11 cellular contexts compared by ENCODE assay signal in genomic region chr4:47525154-47525819, GRCh38. TPM values are rescaled to one million over a fixed set of nuclear protein-coding genes. Genes with fewer than 3 reads are reported as not detected.
DNase-seq lines count a peak whose midpoint lies in the region; ATAC-seq and TF ChIP-seq lines count a peak whose summit lies in the region.
"Had no signal": no experiment of that assay in that cellular context is flagged by ENCODE, and none has a peak within 500 bp of the region (broad histone marks: within the 10 kb centered on the region; RNA-seq: fewer than 3 reads in every experiment).

No MANE protein-coding gene starts in this region.

- H3K9me3 ChIP-seq in breast epithelium = peaks cover 0 to 11% of the 10 kb centered on the region in 2 donors
- H3K9me3 ChIP-seq in hepatocyte (ENCODE audit: low read depth) = no peaks in the 10 kb centered on the region
- no peaks in the 10 kb centered on the region for H3K9me3 ChIP-seq in thyroid gland
- H3K9me3 ChIP-seq in endodermal cell (ENCODE audit: control insufficient read depth, low read length) = peaks cover 11% of the 10 kb centered on the region
- H3K9me3 ChIP-seq: ovary had no signal

- TF ChIP-seq CTCF in breast epithelium (IDR thresholded peaks at IDR 0.05) = no peak
- TF ChIP-seq CTCF in hepatocyte (IDR thresholded peaks at IDR 0.05; ENCODE audit: poor library complexity) = no peak
- no peak for TF ChIP-seq CTCF in thyroid gland (IDR thresholded peaks at IDR 0.05)
- no peak for TF ChIP-seq CTCF in endodermal cell (conservative IDR thresholded peaks at IDR 0.05)

- TF ChIP-seq POLR2A in breast epithelium (IDR thresholded peaks at IDR 0.05) = no peak
- no peak for TF ChIP-seq POLR2A in thyroid gland (IDR thresholded peaks at IDR 0.05)

- no peak for ATAC-seq in HG03097 (IDR thresholded peaks at IDR 0.05; ENCODE audit: low FRiP score, unreplicated experiment)
- no peak for ATAC-seq in HG02852 (IDR thresholded peaks at IDR 0.05; ENCODE audit: unreplicated experiment)
- ATAC-seq in GM21360 (IDR thresholded peaks at IDR 0.05; ENCODE audit: unreplicated experiment) = no peak

- no peak overlapping the region for H3K4me2 ChIP-seq in hepatocyte

- H3K4me1 Mint-ChIP-seq in endodermal cell = no peaks in the 10 kb centered on the region

- 83% methylated on average over 5 of the region's 5 CpGs for WGBS in hepatocyte (ENCODE audit: low lambda C conversion rate, missing lambda C conversion rate)
- 83 to 88% methylated on average over 5 of the region's 5 CpGs for WGBS in thyroid gland, 2 donors
- WGBS in endodermal cell (ENCODE audit: insufficient coverage in 1 of 2, insufficient read length in 1 of 2), 2 experiments = 83 to 100% methylated on average over 1 to 4 of the region's 5 CpGs

- no peaks in the 10 kb centered on the region for H4K20me1 ChIP-seq in hepatocyte (ENCODE audit: insufficient read depth, poor library complexity, severe bottlenecking)

- H2AFZ ChIP-seq in hepatocyte = no peak overlapping the region

- no peaks in the 10 kb centered on the region for H3K79me2 ChIP-seq in hepatocyte

- DNase-seq in HS-27A (ENCODE audit: low read depth) (peak; percentile 86), breast epithelium (ENCODE audit: low spot score in 2 of 2) (no peak), hepatocyte (ENCODE audit: low spot score) (peak; percentile 11), thyroid gland (no peak), endodermal cell (no peak)
- DNase-seq: activated effector memory CD4-positive, alpha-beta T cell treated with anti-CD3 and anti-CD28 coated beads, Interleukin-2, amount 50 U/mL, for 16 hours; hippocampal formation had no signal

- H3K4me3 Mint-ChIP-seq in endodermal cell = no peak overlapping the region

- H3K9me3 Mint-ChIP-seq in endodermal cell = peaks cover 2% of the 10 kb centered on the region

- no peaks in the 10 kb centered on the region for H3K4me1 ChIP-seq in breast epithelium
- H3K4me1 ChIP-seq in hepatocyte (ENCODE audit: insufficient read depth) = no peaks in the 10 kb centered on the region
- H3K4me1 ChIP-seq in thyroid gland = peaks cover 0 to 2% of the 10 kb centered on the region in 2 donors
- H3K4me1 ChIP-seq in endodermal cell (ENCODE audit: control insufficient read depth, insufficient read depth, low read length) = no peaks in the 10 kb centered on the region

- intact Hi-C loops in breast epithelium (cut with DNase I; ENCODE audit: low total_unique reads) (no loop called here), thyroid gland (cut with DNase I) (no loop called here)

- H3K36me3 Mint-ChIP-seq in endodermal cell (ENCODE audit: low read depth) = peaks cover 2% of the 10 kb centered on the region

- peak overlapping the region; percentile 50 to 65 for H3K27ac ChIP-seq in breast epithelium
- H3K27ac ChIP-seq in hepatocyte = no peak overlapping the region
- H3K27ac ChIP-seq in thyroid gland = peak overlapping the region; percentile 12 to 41 (median 37)
- H3K27ac ChIP-seq in endodermal cell (ENCODE audit: low read depth, low read length) = no peak overlapping the region
- H3K27ac ChIP-seq: ovary had no signal

- H3K9ac ChIP-seq in endodermal cell (ENCODE audit: extremely low read depth, low read length, poor library complexity, severe bottlenecking) = no peak overlapping the region

- no peaks in the 10 kb centered on the region for H3K9me2 ChIP-seq in hepatocyte (replicated peaks; ENCODE audit: insufficient read depth)

- peaks cover 3% of the 10 kb centered on the region for H3K36me3 ChIP-seq in breast epithelium
- peaks cover 5% of the 10 kb centered on the region for H3K36me3 ChIP-seq in hepatocyte (replicated peaks; ENCODE audit: insufficient read depth, low read depth)
- H3K36me3 ChIP-seq in thyroid gland = peaks cover 17 to 18% of the 10 kb centered on the region in 2 donors
- H3K36me3 ChIP-seq in endodermal cell (ENCODE audit: control insufficient read depth, insufficient read depth, low read length) = no peaks in the 10 kb centered on the region
- H3K36me3 ChIP-seq: ovary had no signal

- no peak overlapping the region for H3K27ac Mint-ChIP-seq in endodermal cell

- no peaks in the 10 kb centered on the region for H3K27me3 Mint-ChIP-seq in endodermal cell (ENCODE audit: insufficient read depth)

- H3K27me3 ChIP-seq in breast epithelium (no peaks in the 10 kb centered on the region), hepatocyte (no peaks in the 10 kb centered on the region), thyroid gland (no peaks in the 10 kb centered on the region), endodermal cell (ENCODE audit: control insufficient read depth, insufficient read depth, low read length, poor library complexity, severe bottlenecking) (no peaks in the 10 kb centered on the region)
- H3K27me3 ChIP-seq: ovary had no signal

- H3K4me3 ChIP-seq in breast epithelium (no peak overlapping the region), hepatocyte (no peak overlapping the region), thyroid gland (replicated peaks in 1 of 3) (no peak overlapping the region), endodermal cell (ENCODE audit: low read length) (no peak overlapping the region)
- H3K4me3 ChIP-seq: ovary had no signal

RNA-seq across cellular contexts. Expression of gene ATP10D, which starts 40.2 kb away (rescaled TPM):
- total RNA-seq in breast epithelium (10 to 100 TPM; 13.3 to 26.2 (median 15.7) TPM), hepatocyte (14.6 and 14.7 TPM in 2 replicates), thyroid gland (10 to 100 TPM; 35.3 to 55.6 (median 43.8) TPM), endodermal cell (1 to 10 TPM in 1 of 2 donors, under 1 TPM in 1; 0.27 to 1.1 TPM)
- polyA plus RNA-seq in hepatocyte = 8.0 and 14.0 TPM in 2 replicates
- 3.8 TPM for polyA plus RNA-seq in endodermal cell (2013, experiment 1 of 2)
- polyA plus RNA-seq in endodermal cell (2013, experiment 2 of 2) = 5.6 TPM

Comparison
In these comparisons a context has a peak if more than half of its experiments do, and no peak if none do; other contexts are left out.
1. DNase-seq: peak in HS-27A (single experiment) and hepatocyte (single experiment); none in breast epithelium (0 of 2), thyroid gland (0 of 2) and endodermal cell (single experiment).
2. H3K27ac ChIP-seq: peak in breast epithelium (2 of 2) and thyroid gland (3 of 3); none in hepatocyte (single experiment) and endodermal cell (single experiment).